8 cellular contexts compared by ENCODE assay signal in genomic region chr7:24573554-24574338, GRCh38. TPM values are rescaled to one million over a fixed set of nuclear protein-coding genes. Genes with fewer than 3 reads are reported as not detected.
DNase-seq lines count a peak whose midpoint lies in the region; ATAC-seq and TF ChIP-seq lines count a peak whose summit lies in the region.

No MANE protein-coding gene starts in this region.

- no peaks in the 10 kb centered on the region for H3K9me3 Mint-ChIP-seq in MCF 10A (ENCODE audit: unreplicated experiment)

- WGBS in smooth muscle cell (ENCODE audit: low lambda C conversion rate): 2% methylated on average over 68 of the region's 101 CpGs

- no peaks in the 10 kb centered on the region for H3F3A ChIP-seq in smooth muscle cell (ENCODE audit: low read depth)

- peak; percentile 34 for ATAC-seq in GM21576 (IDR thresholded peaks at IDR 0.05; ENCODE audit: unreplicated experiment)

- peak overlapping the region; percentile 95 for H3K27ac Mint-ChIP-seq in MCF 10A (ENCODE audit: low read depth, unreplicated experiment)

- CTCF ChIA-PET in MCF 10A (lab: Yijun Ruan, JAX): interaction anchor here (0.6 to 1.1 kb wide), 8 partner anchors 21 to 856 kb away, joined by 3 to 9 read pairs (median 4); no protein-coding TSS in a partner anchor

- H3K4me1 ChIP-seq in smooth muscle cell (ENCODE audit: low read depth): peaks cover 31% of the 10 kb centered on the region

- H3K4me3 ChIP-seq in smooth muscle cell: peak overlapping the region; percentile 96

- peak overlapping the region; percentile 60 for H3K9ac ChIP-seq in smooth muscle cell (ENCODE audit: low read depth)

- POLR2A ChIA-PET in MCF 10A (lab: Yijun Ruan, JAX): interaction anchor here (0.5 to 6.2 kb wide), 21 partner anchors 9 to 811 kb away, joined by 3 to 47 read pairs (median 4); partner anchors contain the start of genes CYCS and OSBPL3

- peaks cover 43% of the 10 kb centered on the region for H3K79me2 ChIP-seq in smooth muscle cell (ENCODE audit: low read depth)

- no TSS peak for BruUV-seq in MCF 10A (replicated peaks; lab: Mats Ljungman, UMichigan)

- H4K20me1 ChIP-seq in smooth muscle cell (ENCODE audit: low read depth): peaks cover 37% of the 10 kb centered on the region

- peaks cover 21% of the 10 kb centered on the region for H3K27me3 Mint-ChIP-seq in MCF 10A (ENCODE audit: insufficient read depth, unreplicated experiment)

- H3K4me1 Mint-ChIP-seq in MCF 10A (ENCODE audit: insufficient read depth, unreplicated experiment): peaks cover 19% of the 10 kb centered on the region

- H3K4me3 Mint-ChIP-seq in MCF 10A (ENCODE audit: unreplicated experiment): peak overlapping the region; percentile 99

- peaks cover 6% of the 10 kb centered on the region for H3K36me3 Mint-ChIP-seq in MCF 10A (ENCODE audit: insufficient read depth, unreplicated experiment)

- peak overlapping the region; percentile 46 for H3K27ac ChIP-seq in smooth muscle cell (ENCODE audit: low read depth)

- DNase-seq in GM03348 (ENCODE audit: low spot score): peak; percentile 64
- DNase-seq in HuH-7.5 (ENCODE audit: low spot score): peak; percentile 50
- peak; percentile 5 to 45 (median 20) for DNase-seq in T-helper 2 cell
- peak; percentile 64 for DNase-seq in MCF 10A (ENCODE audit: unreplicated experiment)
- DNase-seq in inferior parietal cortex (ENCODE audit: extremely low spot score): peak; percentile 29
- peak; percentile 31 for DNase-seq in smooth muscle cell (lab: John Stamatoyannopoulos, UW; ENCODE audit: unreplicated experiment)
- no peak for DNase-seq in GDM1 (lab: John Stamatoyannopoulos, UW)

- intact Hi-C loops in MCF 10A (cut with micrococcal nuclease): loop anchor here (2.0 to 10.0 kb wide), 3 partner anchors 201 to 525 kb away; no protein-coding TSS in a partner anchor

- no peaks in the 10 kb centered on the region for H3K9me3 ChIP-seq in smooth muscle cell (replicated peaks; ENCODE audit: low read depth)

- TF ChIP-seq CTCF in MCF 10A (IDR thresholded peaks at IDR 0.05; ENCODE audit: unreplicated experiment) (no peak), smooth muscle cell (IDR thresholded peaks at IDR 0.05; ENCODE audit: borderline replicate concordance, insufficient read depth, poor library complexity, severe bottlenecking) (no peak)

- H2AFZ ChIP-seq in smooth muscle cell (ENCODE audit: low read depth): peak overlapping the region; percentile 99

- peaks cover 16% of the 10 kb centered on the region for H3K27me3 ChIP-seq in smooth muscle cell (ENCODE audit: low read depth)

- no peaks in the 10 kb centered on the region for H3K36me3 ChIP-seq in smooth muscle cell (ENCODE audit: low read depth)

- peak overlapping the region; percentile 98 for H3K4me2 ChIP-seq in smooth muscle cell

RNA-seq across cellular contexts. Expression of gene PALS2, which starts 0.5 kb away (rescaled TPM):
- total RNA-seq in MCF 10A (2022): 36.3 and 45.9 TPM in 2 replicates
- total RNA-seq in smooth muscle cell: 32.2 and 46.2 TPM in 2 replicates
- 11.1 and 16.4 TPM in 2 replicates for polyA plus RNA-seq in smooth muscle cell
